Comparison of ENCODE assay signal across 11 cellular contexts in genomic region chr5:150499437-150499956, GRCh38. TPM values are rescaled to one million over a fixed set of nuclear protein-coding genes. Genes with fewer than 3 reads are reported as not detected.
DNase-seq lines count a peak whose midpoint lies in the region; ATAC-seq and TF ChIP-seq lines count a peak whose summit lies in the region.
"Had no signal": no experiment of that assay in that cellular context is flagged by ENCODE, and none has a peak within 500 bp of the region (broad histone marks: within the 10 kb centered on the region; RNA-seq: fewer than 3 reads in every experiment).

No MANE protein-coding gene starts in this region.

- H3K9me3 ChIP-seq in endodermal cell (ENCODE audit: control insufficient read depth, low read length): no peaks in the 10 kb centered on the region

- H3K9me3 Mint-ChIP-seq in endodermal cell: no peaks in the 10 kb centered on the region
- H3K9me3 Mint-ChIP-seq in activated T-helper 1 cell treated with anti-CD3 and anti-CD28 coated beads, Interleukin-12 subunit alpha, Interleukin-12 subunit beta, Interleukin-2, Interleukin-4 antibody, amounts not matched to agents 30 ng/mL and 10 ng/mL and 1 ng/mL, durations not matched to agents 14 hours and 24 hours and 36 hours: no peaks in the 10 kb centered on the region
- H3K9me3 Mint-ChIP-seq in stimulated activated effector memory CD8-positive, alpha-beta T cell treated with anti-CD3 and anti-CD28 coated beads, Interleukin-12 subunit alpha, Interleukin-12 subunit beta, amount 100 ng/mL, for 72 hours: no peaks in the 10 kb centered on the region

- H3K27me3 Mint-ChIP-seq in endodermal cell (ENCODE audit: insufficient read depth): no peaks in the 10 kb centered on the region
- peaks cover 1% of the 10 kb centered on the region for H3K27me3 Mint-ChIP-seq in activated T-helper 1 cell treated with anti-CD3 and anti-CD28 coated beads, Interleukin-12 subunit alpha, Interleukin-12 subunit beta, Interleukin-2, Interleukin-4 antibody, amounts not matched to agents 30 ng/mL and 10 ng/mL and 1 ng/mL, durations not matched to agents 14 hours and 24 hours and 36 hours (ENCODE audit: insufficient read depth)

- WGBS in endodermal cell (ENCODE audit: insufficient coverage in 1 of 2, insufficient read length in 1 of 2), 2 experiments: 54 to 76% methylated on average over 7 of the region's 7 CpGs

- no peak overlapping the region for H3K27ac ChIP-seq in endodermal cell (ENCODE audit: low read depth, low read length)

- H3K9ac ChIP-seq in endodermal cell (ENCODE audit: extremely low read depth, low read length, poor library complexity, severe bottlenecking): no peak overlapping the region

- peaks cover 28% of the 10 kb centered on the region for H3K36me3 ChIP-seq in endodermal cell (ENCODE audit: control insufficient read depth, insufficient read depth, low read length)

- H3K27ac Mint-ChIP-seq in endodermal cell: peak overlapping the region; percentile 74
- H3K27ac Mint-ChIP-seq in activated T-helper 1 cell treated with anti-CD3 and anti-CD28 coated beads, Interleukin-12 subunit alpha, Interleukin-12 subunit beta, Interleukin-2, Interleukin-4 antibody, amounts not matched to agents 30 ng/mL and 10 ng/mL and 1 ng/mL, durations not matched to agents 14 hours and 24 hours and 36 hours: no peak overlapping the region
- H3K27ac Mint-ChIP-seq in stimulated activated effector memory CD8-positive, alpha-beta T cell treated with anti-CD3 and anti-CD28 coated beads, Interleukin-12 subunit alpha, Interleukin-12 subunit beta, amount 100 ng/mL, for 72 hours: no peak overlapping the region

- no peak for TF ChIP-seq CTCF in endodermal cell (conservative IDR thresholded peaks at IDR 0.05)

- peaks cover 41% of the 10 kb centered on the region for H3K4me1 Mint-ChIP-seq in endodermal cell
- H3K4me1 Mint-ChIP-seq in activated T-helper 1 cell treated with anti-CD3 and anti-CD28 coated beads, Interleukin-12 subunit alpha, Interleukin-12 subunit beta, Interleukin-2, Interleukin-4 antibody, amounts not matched to agents 30 ng/mL and 10 ng/mL and 1 ng/mL, durations not matched to agents 14 hours and 24 hours and 36 hours (ENCODE audit: low read depth): no peaks in the 10 kb centered on the region
- no peaks in the 10 kb centered on the region for H3K4me1 Mint-ChIP-seq in stimulated activated effector memory CD8-positive, alpha-beta T cell treated with anti-CD3 and anti-CD28 coated beads, Interleukin-12 subunit alpha, Interleukin-12 subunit beta, amount 100 ng/mL, for 72 hours

- no peaks in the 10 kb centered on the region for H3K27me3 ChIP-seq in endodermal cell (ENCODE audit: control insufficient read depth, insufficient read depth, low read length, poor library complexity, severe bottlenecking)

- peaks cover 28% of the 10 kb centered on the region for H3K4me1 ChIP-seq in endodermal cell (ENCODE audit: control insufficient read depth, insufficient read depth, low read length)

- intact Hi-C loops in activated T-helper 1 cell treated with anti-CD3 and anti-CD28 coated beads, Interleukin-12 subunit alpha, Interleukin-12 subunit beta, Interleukin-2, Interleukin-4 antibody, amounts not matched to agents 30 ng/mL and 10 ng/mL and 1 ng/mL, durations not matched to agents 14 hours and 24 hours and 36 hours (cut with micrococcal nuclease): no loop called here

- peak; percentile 77 for DNase-seq in endodermal cell
- DNase-seq in renal cortical epithelial cell (ENCODE audit: low read depth): peak; percentile 33
- DNase-seq in activated T-helper 1 cell treated with anti-CD3 and anti-CD28 coated beads, Interleukin-12 subunit alpha, Interleukin-12 subunit beta, Interleukin-2, Interleukin-4 antibody, amounts not matched to agents 30 ng/mL and 10 ng/mL and 1 ng/mL, durations not matched to agents 14 hours and 24 hours and 36 hours (ENCODE audit: low spot score): no peak
- no peak for DNase-seq in stimulated activated effector memory CD8-positive, alpha-beta T cell treated with anti-CD3 and anti-CD28 coated beads, Interleukin-12 subunit alpha, Interleukin-12 subunit beta, amount 100 ng/mL, for 72 hours (ENCODE audit: low spot score in 2 of 2)
- DNase-seq in DMS114 treated with DMSO at 0.1 percent for 48 hours (lab: John Stamatoyannopoulos, UW; ENCODE audit: unreplicated experiment): no peak
- no peak for DNase-seq in NCI-H2227 (lab: John Stamatoyannopoulos, UW; ENCODE audit: unreplicated experiment)
- DNase-seq: activated CD8-positive, alpha-beta memory T cell treated with anti-CD3 and anti-CD28 coated beads for 24 hours; NCI-H510A treated with DMSO at 0.1 percent for 48 hours; stimulated activated CD4-positive, alpha-beta T cell treated with anti-CD3 and anti-CD28 coated beads, Interleukin-2, amount 100 ng/mL, for 48 hours had no signal

- peaks cover 7% of the 10 kb centered on the region for H3K36me3 Mint-ChIP-seq in endodermal cell (ENCODE audit: low read depth)
- no peaks in the 10 kb centered on the region for H3K36me3 Mint-ChIP-seq in activated T-helper 1 cell treated with anti-CD3 and anti-CD28 coated beads, Interleukin-12 subunit alpha, Interleukin-12 subunit beta, Interleukin-2, Interleukin-4 antibody, amounts not matched to agents 30 ng/mL and 10 ng/mL and 1 ng/mL, durations not matched to agents 14 hours and 24 hours and 36 hours (ENCODE audit: low read depth)
- H3K36me3 Mint-ChIP-seq in stimulated activated effector memory CD8-positive, alpha-beta T cell treated with anti-CD3 and anti-CD28 coated beads, Interleukin-12 subunit alpha, Interleukin-12 subunit beta, amount 100 ng/mL, for 72 hours: no peaks in the 10 kb centered on the region

- H3K4me3 Mint-ChIP-seq in endodermal cell: no peak overlapping the region
- H3K4me3 Mint-ChIP-seq in activated T-helper 1 cell treated with anti-CD3 and anti-CD28 coated beads, Interleukin-12 subunit alpha, Interleukin-12 subunit beta, Interleukin-2, Interleukin-4 antibody, amounts not matched to agents 30 ng/mL and 10 ng/mL and 1 ng/mL, durations not matched to agents 14 hours and 24 hours and 36 hours: no peak overlapping the region
- H3K4me3 Mint-ChIP-seq in stimulated activated effector memory CD8-positive, alpha-beta T cell treated with anti-CD3 and anti-CD28 coated beads, Interleukin-12 subunit alpha, Interleukin-12 subunit beta, amount 100 ng/mL, for 72 hours: no peak overlapping the region

- H3K4me3 ChIP-seq in endodermal cell (ENCODE audit: low read length): peak overlapping the region; percentile 48

- ATAC-seq in GM19023 (IDR thresholded peaks at IDR 0.05; ENCODE audit: unreplicated experiment) (peak; percentile 74), HG03460 (IDR thresholded peaks at IDR 0.05; ENCODE audit: unreplicated experiment) (peak; percentile 63)
- no peak for ATAC-seq in stimulated activated effector memory CD8-positive, alpha-beta T cell treated with anti-CD3 and anti-CD28 coated beads, Interleukin-12 subunit alpha, Interleukin-12 subunit beta, amount 100 ng/mL, for 72 hours

RNA-seq across cellular contexts. Expression of gene NDST1, which starts 8.4 kb away (rescaled TPM):
- total RNA-seq in endodermal cell (10 to 100 TPM; 53.3 to 71.7 TPM), renal cortical epithelial cell (86.0 and 225 TPM in 2 replicates)
- polyA plus RNA-seq in endodermal cell (2013, experiment 1 of 2): 40.7 TPM
- polyA plus RNA-seq in endodermal cell (2013, experiment 2 of 2): 37.5 TPM
- 2.8 and 3.9 TPM in 2 replicates for total RNA-seq in activated T-helper 1 cell treated with anti-CD3 and anti-CD28 coated beads, Interleukin-12 subunit alpha, Interleukin-12 subunit beta, Interleukin-2, Interleukin-4 antibody, amounts not matched to agents 30 ng/mL and 10 ng/mL and 1 ng/mL, durations not matched to agents 14 hours and 24 hours and 36 hours

RNA-seq across cellular contexts. Expression of gene RPS14, which starts 50.0 kb away (rescaled TPM):
- total RNA-seq in endodermal cell (1,000 to 10,000 TPM; 2,313 to 2,316 TPM), renal cortical epithelial cell (1,285 and 3,835 TPM in 2 replicates)
- polyA plus RNA-seq in endodermal cell (2013, experiment 1 of 2): 1,931 TPM
- 1,875 TPM for polyA plus RNA-seq in endodermal cell (2013, experiment 2 of 2)
- 2,328 and 2,429 TPM in 2 replicates for total RNA-seq in activated T-helper 1 cell treated with anti-CD3 and anti-CD28 coated beads, Interleukin-12 subunit alpha, Interleukin-12 subunit beta, Interleukin-2, Interleukin-4 antibody, amounts not matched to agents 30 ng/mL and 10 ng/mL and 1 ng/mL, durations not matched to agents 14 hours and 24 hours and 36 hours

Comparison
In these comparisons a context has a peak if more than half of its experiments do, and no peak if none do; other contexts are left out.
1. DNase-seq: peak in endodermal cell (single experiment) and renal cortical epithelial cell (single experiment); none in activated T-helper 1 cell treated with anti-CD3 and anti-CD28 coated beads, Interleukin-12 subunit alpha, Interleukin-12 subunit beta, Interleukin-2, Interleukin-4 antibody, amounts not matched to agents 30 ng/mL and 10 ng/mL and 1 ng/mL, durations not matched to agents 14 hours and 24 hours and 36 hours (single experiment), stimulated activated effector memory CD8-positive, alpha-beta T cell treated with anti-CD3 and anti-CD28 coated beads, Interleukin-12 subunit alpha, Interleukin-12 subunit beta, amount 100 ng/mL, for 72 hours (0 of 2), DMS114 treated with DMSO at 0.1 percent for 48 hours (single experiment) and NCI-H2227 (single experiment).
2. RNA of gene NDST1, which starts 8.4 kb away (total RNA-seq): 86.0 to 225 TPM in renal cortical epithelial cell and 53.3 to 71.7 TPM in endodermal cell; 2.8 to 3.9 TPM in activated T-helper 1 cell treated with anti-CD3 and anti-CD28 coated beads, Interleukin-12 subunit alpha, Interleukin-12 subunit beta, Interleukin-2, Interleukin-4 antibody, amounts not matched to agents 30 ng/mL and 10 ng/mL and 1 ng/mL, durations not matched to agents 14 hours and 24 hours and 36 hours; every median in the first group is over 10 times any median in the second.